Comparison of ENCODE assay signal across 1 cellular context in genomic region chr2:61470965-61471904, GRCh38.
TF ChIP-seq lines count a peak whose summit lies in the region.

TSS of gene USP34 (minus strand) at chr2:61471087. CDS start at chr2:61470692, 395 bp downstream.

TF ChIP-seq in HepG2, 621 proteins besides CTCF, POLR2A, EP300 and RAD21 (continued from another document and continues in another):
- 0 out of 2 replicates have a peak, but pooled peaks have one; percentile 18 for TF ChIP-seq ZNF318 (CRISPR knock-in tag; IDR thresholded peaks at IDR 0.05)
- TF ChIP-seq ZNF275 (CRISPR knock-in tag; IDR thresholded peaks at IDR 0.05; ENCODE audit: borderline replicate concordance), result peak; percentile 61; the same call in 1 of the 2 replicates
- TF ChIP-seq ZNF772 (CRISPR knock-in tag; IDR thresholded peaks at IDR 0.05), result no peak; the same call in 1 of the 2 replicates
- TF ChIP-seq ZNF574 (CRISPR knock-in tag; IDR thresholded peaks at IDR 0.05), result peak; percentile 75
- peak; percentile 99 for TF ChIP-seq PCBP1 (IDR thresholded peaks at IDR 0.05; ENCODE audit: borderline replicate concordance, low read depth, low read length)
- TF ChIP-seq ISX (CRISPR knock-in tag; conservative IDR thresholded peaks at IDR 0.05), result no peak
- no peak; the same call in 1 of the 2 replicates for TF ChIP-seq SOX13 (IDR thresholded peaks at IDR 0.05)
- TF ChIP-seq SOX13 (CRISPR knock-in tag; conservative IDR thresholded peaks at IDR 0.05 in 1 of 2, IDR thresholded peaks at IDR 0.05 in 1 of 2), result peak; percentile 51 to 80; a peak in 2 of 4 replicates
- peak; percentile 66; the same call in 1 of the 2 replicates for TF ChIP-seq ELF3 (CRISPR knock-in tag; IDR thresholded peaks at IDR 0.05)
- peak; percentile 79; the same call in 1 of the 2 replicates for TF ChIP-seq ZNF580 (CRISPR knock-in tag; IDR thresholded peaks at IDR 0.05; ENCODE audit: borderline replicate concordance, low read depth)
- peak; percentile 92 for TF ChIP-seq RBM39 (IDR thresholded peaks at IDR 0.05; ENCODE audit: low read depth, low read length, poor library complexity, severe bottlenecking)
- TF ChIP-seq TOE1 (CRISPR knock-in tag; IDR thresholded peaks at IDR 0.05), result 0 out of 2 replicates have a peak, but pooled peaks have one; percentile 72
- peak; percentile 85; the same call in 1 of the 2 replicates for TF ChIP-seq MTA1 (CRISPR knock-in tag; IDR thresholded peaks at IDR 0.05; ENCODE audit: borderline replicate concordance)
- TF ChIP-seq ZNF678 (CRISPR knock-in tag; IDR thresholded peaks at IDR 0.05), result 0 out of 2 replicates have a peak, but pooled peaks have one; percentile 72
- TF ChIP-seq KDM1A (CRISPR knock-in tag; IDR thresholded peaks at IDR 0.05), result no peak
- TF ChIP-seq MED1 (CRISPR knock-in tag; IDR thresholded peaks at IDR 0.05), result peak; percentile 79
- TF ChIP-seq CREB1 (IDR thresholded peaks at IDR 0.05), result peak; percentile 42; the same call in 1 of the 2 replicates
- TF ChIP-seq CREB1 (CRISPR knock-in tag; IDR thresholded peaks at IDR 0.05), result no peak
- no peak for TF ChIP-seq ZNF121 (CRISPR knock-in tag; IDR thresholded peaks at IDR 0.05)
- TF ChIP-seq MLXIP (CRISPR knock-in tag; IDR thresholded peaks at IDR 0.05; ENCODE audit: borderline replicate concordance), result no peak
- no peak; the same call in 1 of the 2 replicates for TF ChIP-seq ZNF367 (CRISPR knock-in tag; IDR thresholded peaks at IDR 0.05; ENCODE audit: borderline replicate concordance)
- peak; percentile 18; the same call in 1 of the 2 replicates for TF ChIP-seq ZNF670 (CRISPR knock-in tag; IDR thresholded peaks at IDR 0.05; ENCODE audit: borderline replicate concordance)
- no peak; the same call in 1 of the 2 replicates for TF ChIP-seq TRAFD1 (CRISPR knock-in tag; IDR thresholded peaks at IDR 0.05; ENCODE audit: borderline replicate concordance)
- TF ChIP-seq TGIF2 (CRISPR knock-in tag; IDR thresholded peaks at IDR 0.05), result peak; percentile 54
- TF ChIP-seq ZBTB7A (CRISPR knock-in tag; IDR thresholded peaks at IDR 0.05), result 0 out of 2 replicates have a peak, but pooled peaks have one; percentile 0
- 0 out of 2 replicates have a peak, but pooled peaks have one; percentile 64 for TF ChIP-seq ZNF512B (CRISPR knock-in tag; IDR thresholded peaks at IDR 0.05; ENCODE audit: borderline replicate concordance)
- peak; percentile 96 for TF ChIP-seq ZNF746 (CRISPR knock-in tag; IDR thresholded peaks at IDR 0.05)
- TF ChIP-seq SPEN (CRISPR knock-in tag; IDR thresholded peaks at IDR 0.05; ENCODE audit: low read depth), result peak; percentile 85
- TF ChIP-seq KLF16 (CRISPR knock-in tag; IDR thresholded peaks at IDR 0.05), result peak in 1 of 2 experiments; percentile 61; a peak in 1 of 4 replicates
- TF ChIP-seq ZNF615 (CRISPR knock-in tag; IDR thresholded peaks at IDR 0.05; ENCODE audit: borderline replicate concordance), result no peak
- no peak for TF ChIP-seq TCF12 (IDR thresholded peaks at IDR 0.05)
- no peak; the same call in 1 of the 2 replicates for TF ChIP-seq TCF12 (CRISPR knock-in tag; IDR thresholded peaks at IDR 0.05)
- TF ChIP-seq ZMYM2 (CRISPR knock-in tag; IDR thresholded peaks at IDR 0.05), result peak; percentile 73
- peak; percentile 95 for TF ChIP-seq U2AF1 (optimal IDR thresholded peaks at IDR 0.05; ENCODE audit: low read depth, low read length)
- peak; percentile 79; the same call in 1 of the 2 replicates for TF ChIP-seq SIN3A (IDR thresholded peaks at IDR 0.05; ENCODE audit: borderline replicate concordance, low read depth, low read length)
